ENCODE assay signal across 18 cellular contexts in genomic region chr1:232873931-232874330, GRCh38.
"Had no signal": no experiment of that assay in that cellular context is flagged by ENCODE, and none has a peak within 500 bp of the region (broad histone marks: within the 10 kb centered on the region; RNA-seq: fewer than 3 reads in every experiment).

No MANE protein-coding gene starts in this region.

- DNase-seq: effector memory CD4-positive, alpha-beta T cell; esophagus squamous epithelium; foreskin melanocyte; heart left ventricle; hypothalamus; islet precursor cell; mucosa of descending colon; naive thymus-derived CD8-positive, alpha-beta T cell; ovary; sigmoid colon; small intestine; stimulated activated CD4-positive, alpha-beta T cell treated with anti-CD3 and anti-CD28 coated beads, Interleukin-12 subunit alpha, Interleukin-12 subunit beta, amount 100 ng/mL, for 4 hours; stimulated activated naive CD4-positive, alpha-beta T cell treated with Interleukin-2 at 50 U/mL for 16 hours; trophoblast cell had no signal

- H3K36me3 ChIP-seq: esophagus squamous epithelium, heart left ventricle, ovary, right atrium auricular region, sigmoid colon had no signal

- H3K4me3 ChIP-seq: esophagus squamous epithelium, heart left ventricle, mucosa of descending colon, ovary, right atrium auricular region, sigmoid colon had no signal

- H3K4me3 Mint-ChIP-seq: naive thymus-derived CD8-positive, alpha-beta T cell; neural crest cell had no signal

- ATAC-seq: heart left ventricle; left lobe of liver; mucosa of descending colon; naive thymus-derived CD8-positive, alpha-beta T cell had no signal

- H3K27me3 ChIP-seq: esophagus squamous epithelium, heart left ventricle, ovary, right atrium auricular region, sigmoid colon had no signal

- H3K9me3 ChIP-seq: esophagus squamous epithelium, heart left ventricle, mucosa of descending colon, ovary, right atrium auricular region, sigmoid colon had no signal

- H3K27ac ChIP-seq: epithelial cell of prostate, esophagus squamous epithelium, heart left ventricle, ovary, right atrium auricular region, sigmoid colon had no signal

- H3K4me1 ChIP-seq: right atrium auricular region, sigmoid colon had no signal

- H3K9me3 Mint-ChIP-seq: naive thymus-derived CD8-positive, alpha-beta T cell had no signal

- H3K36me3 Mint-ChIP-seq: naive thymus-derived CD8-positive, alpha-beta T cell had no signal
